13 cellular contexts compared by ENCODE assay signal in the genomic region with DNA sequence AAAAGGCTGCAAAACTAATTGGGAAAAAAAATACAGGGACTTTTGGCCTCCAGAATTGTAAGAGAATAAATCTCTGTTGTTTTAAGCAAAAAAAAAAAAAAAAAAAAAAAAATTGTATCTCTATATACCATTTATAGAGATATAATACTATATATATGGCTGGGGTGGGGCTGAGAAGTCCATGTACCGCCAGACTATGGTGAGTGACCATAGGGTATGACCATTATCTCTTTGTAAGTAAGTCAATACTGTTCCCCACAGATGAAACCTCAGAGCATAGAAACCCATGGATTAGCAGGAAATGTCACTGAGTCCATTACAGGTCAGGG.
DNase-seq lines count a peak whose midpoint lies in the region; ATAC-seq, FAIRE-seq and TF ChIP-seq lines count a peak whose summit lies in the region.
"Had no signal": no experiment of that assay in that cellular context is flagged by ENCODE, and none has a peak within 500 bp of the region (broad histone marks: within the 10 kb centered on the region; RNA-seq: fewer than 3 reads in every experiment).

No MANE protein-coding gene starts in this region.

- intact Hi-C loops in Panc1 (cut with micrococcal nuclease; ENCODE audit: unreplicated experiment), result no loop called here
- intact Hi-C loops in esophagus squamous epithelium (cut with DNase I), result no loop called here
- intact Hi-C loops in natural killer cell (cut with micrococcal nuclease), result no loop called here

- H3K4me3 ChIP-seq in A549 (no peak overlapping the region), Panc1 (ENCODE audit: low read depth in 2 of 2, low read length in 2 of 2) (no peak overlapping the region), esophagus squamous epithelium (no peak overlapping the region)

- peak overlapping the region; percentile 97 for H3K27ac ChIP-seq in A549
- H3K27ac ChIP-seq in Panc1 (ENCODE audit: low read length), result peak overlapping the region; percentile 81
- H3K27ac ChIP-seq in esophagus squamous epithelium, result peak overlapping the region; percentile 73 to 93 (median 90)

- H3K36me3 ChIP-seq in Panc1 (ENCODE audit: control insufficient read depth, insufficient read depth, low read length), result no peaks in the 10 kb centered on the region
- H3K36me3 ChIP-seq in esophagus squamous epithelium, result peaks cover 6 to 75% (median 13%) of the 10 kb centered on the region in 3 donors

- H3K4me3 Mint-ChIP-seq in osteocyte (ENCODE audit: unreplicated experiment) (no peak overlapping the region), natural killer cell (no peak overlapping the region)
- H3K4me3 Mint-ChIP-seq: naive thymus-derived CD8-positive, alpha-beta T cell had no signal

- POLR2A ChIA-PET in A549 (lab: Yijun Ruan, JAX), result interaction anchor here (0.6 to 0.7 kb wide), 2 partner anchors 11 to 123 kb away, joined by 6 to 7 read pairs; a partner anchor contains a TSS
- POLR2A ChIA-PET in Panc1 (lab: Charles Lee), result interaction anchor here (0.6 to 0.7 kb wide), 2 partner anchors 64 to 721 kb away, joined by 3 to 18 read pairs; no protein-coding TSS in a partner anchor

- H3K4me1 Mint-ChIP-seq in osteocyte (ENCODE audit: unreplicated experiment) (peaks cover 52% of the 10 kb centered on the region), natural killer cell (peaks cover 0 to 7% of the 10 kb centered on the region in 2 donors)

- no peaks in the 10 kb centered on the region for H3K9me3 ChIP-seq in A549
- H3K9me3 ChIP-seq in Panc1 (ENCODE audit: control insufficient read depth, insufficient read depth, low read depth, low read length), result no peaks in the 10 kb centered on the region
- no peaks in the 10 kb centered on the region for H3K9me3 ChIP-seq in esophagus squamous epithelium

- FAIRE-seq in A549 (lab: Jason Lieb, UNC), result no peak

- CTCF ChIA-PET in A549 (lab: Yijun Ruan, JAX) (interaction anchor here (0.9 to 2.2 kb wide), 4 partner anchors 11 to 43 kb away, joined by 3 to 7 read pairs (median 4); no protein-coding TSS in a partner anchor), Panc1 (lab: Charles Lee) (interaction anchor here (0.6 to 0.7 kb wide), 2 partner anchors 43 to 315 kb away, joined by 5 to 8 read pairs; no protein-coding TSS in a partner anchor)

- peak overlapping the region; percentile 99 for H3K27ac Mint-ChIP-seq in osteocyte (ENCODE audit: unreplicated experiment)
- no peak overlapping the region for H3K27ac Mint-ChIP-seq in natural killer cell

- DNase-seq in A549 (ENCODE audit: low read depth in 1 of 2, low spot score in 1 of 2) (no peak), Panc1 (ENCODE audit: low read depth, low spot score) (no peak), esophagus squamous epithelium (lab: John Stamatoyannopoulos, UW) (no peak), osteocyte (ENCODE audit: extremely low spot score, unreplicated experiment) (no peak), amniotic stem cell (lab: John Stamatoyannopoulos, UW) (no peak), ecto neural progenitor cell (ENCODE audit: low spot score) (no peak), natural killer cell (no peak)
- DNase-seq: activated CD8-positive, alpha-beta memory T cell treated with anti-CD3 and anti-CD28 coated beads, Interleukin-2, amount 50 U/mL, for 48 hours; central memory CD4-positive, alpha-beta T cell; MM.1S; naive thymus-derived CD8-positive, alpha-beta T cell; T1000 had no signal

- no peaks in the 10 kb centered on the region for H3K27me3 Mint-ChIP-seq in osteocyte (ENCODE audit: unreplicated experiment)
- no peaks in the 10 kb centered on the region for H3K27me3 Mint-ChIP-seq in natural killer cell (ENCODE audit: low read depth in 2 of 2)
- H3K27me3 Mint-ChIP-seq: naive thymus-derived CD8-positive, alpha-beta T cell had no signal

- no peak for TF ChIP-seq POLR2A in A549 (IDR thresholded peaks at IDR 0.05; ENCODE audit: low read length)
- TF ChIP-seq POLR2A in esophagus squamous epithelium (IDR thresholded peaks at IDR 0.05), result no peak

- H3K36me3 Mint-ChIP-seq in osteocyte (ENCODE audit: unreplicated experiment) (peaks cover 20% of the 10 kb centered on the region), natural killer cell (no peaks in the 10 kb centered on the region)

- ATAC-seq in A549, result no peak
- no peak for ATAC-seq in Panc1
- ATAC-seq in HG03432 (IDR thresholded peaks at IDR 0.05; ENCODE audit: unreplicated experiment), result no peak
- no peak for ATAC-seq in natural killer cell
- ATAC-seq: naive thymus-derived CD8-positive, alpha-beta T cell had no signal

- H3K27me3 ChIP-seq in Panc1 (ENCODE audit: control insufficient read depth, insufficient read depth, low read length) (no peaks in the 10 kb centered on the region), esophagus squamous epithelium (no peaks in the 10 kb centered on the region)

- in situ Hi-C loops in Panc1 (cut with HindIII; ENCODE audit: low pct_unique_long_range_greater_than_20kb, low sequenced_read_pairs), result no loop called here

- H3K4me1 ChIP-seq in A549 (peaks cover 96% of the 10 kb centered on the region), Panc1 (ENCODE audit: control insufficient read depth, insufficient read depth, low read length) (peaks cover 64% of the 10 kb centered on the region), esophagus squamous epithelium (peaks cover 50 to 83% (median 58%) of the 10 kb centered on the region in 3 donors)

- TF ChIP-seq CTCF in A549 (IDR thresholded peaks at IDR 0.05), result no peak
- no peak for TF ChIP-seq CTCF in Panc1 (IDR thresholded peaks at IDR 0.05)
- TF ChIP-seq CTCF in esophagus squamous epithelium (IDR thresholded peaks at IDR 0.05), result no peak
- TF ChIP-seq CTCF in osteocyte (IDR thresholded peaks at IDR 0.05), result no peak
- TF ChIP-seq CTCF in natural killer cell (IDR thresholded peaks at IDR 0.05), result no peak

- no peak for TF ChIP-seq RAD21 in A549 (conservative IDR thresholded peaks at IDR 0.05 in 1 of 2, IDR thresholded peaks at IDR 0.05 in 1 of 2)

- no peaks in the 10 kb centered on the region for H3K9me3 Mint-ChIP-seq in osteocyte (ENCODE audit: unreplicated experiment)
- H3K9me3 Mint-ChIP-seq in natural killer cell, result no peaks in the 10 kb centered on the region
- H3K9me3 Mint-ChIP-seq: naive thymus-derived CD8-positive, alpha-beta T cell had no signal

- peak overlapping the region; percentile 81 for H3K4me2 ChIP-seq in A549

- 98% methylated on average over 1 of the region's 1 CpG for WGBS in A549 (ENCODE audit: missing lambda C conversion rate)
- WGBS in esophagus squamous epithelium, 2 donors, result 90 to 100% methylated on average over 1 of the region's 1 CpG

- no TSS peak for BruUV-seq in Panc1 (replicated peaks; lab: Mats Ljungman, UMichigan)

- no peak for TF ChIP-seq EP300 in A549 (IDR thresholded peaks at IDR 0.05)

TF ChIP-seq in A549, 52 proteins besides CTCF, POLR2A, EP300 and RAD21:
- TF ChIP-seq, protein P1, sequence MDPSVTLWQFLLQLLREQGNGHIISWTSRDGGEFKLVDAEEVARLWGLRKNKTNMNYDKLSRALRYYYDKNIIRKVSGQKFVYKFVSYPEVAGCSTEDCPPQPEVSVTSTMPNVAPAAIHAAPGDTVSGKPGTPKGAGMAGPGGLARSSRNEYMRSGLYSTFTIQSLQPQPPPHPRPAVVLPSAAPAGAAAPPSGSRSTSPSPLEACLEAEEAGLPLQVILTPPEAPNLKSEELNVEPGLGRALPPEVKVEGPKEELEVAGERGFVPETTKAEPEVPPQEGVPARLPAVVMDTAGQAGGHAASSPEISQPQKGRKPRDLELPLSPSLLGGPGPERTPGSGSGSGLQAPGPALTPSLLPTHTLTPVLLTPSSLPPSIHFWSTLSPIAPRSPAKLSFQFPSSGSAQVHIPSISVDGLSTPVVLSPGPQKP (IDR thresholded peaks at IDR 0.05; ENCODE audit: low read depth, low read length), result no peak
TF ChIP-seq in A549: peak in this region for 0.
